Comparison of ENCODE assay signal across 8 cellular contexts in genomic region chr1:90850925-90851710, GRCh38.
A peak's percentile ranks its signal among the peaks of the same experiment; 100 is the strongest.
DNase-seq lines count a peak whose midpoint lies in the region; ATAC-seq and TF ChIP-seq lines count a peak whose summit lies in the region.

No MANE protein-coding gene starts in this region.

- H3K27ac ChIP-seq in 22Rv1 (no peak overlapping the region), lower lobe of right lung (peak overlapping the region; percentile 46)

- ATAC-seq in GM18511 (IDR thresholded peaks at IDR 0.05; ENCODE audit: unreplicated experiment) = peak; percentile 97
- ATAC-seq in HG03039 (IDR thresholded peaks at IDR 0.05; ENCODE audit: unreplicated experiment) = peak; percentile 98
- ATAC-seq in lower lobe of right lung = peak; percentile 99

- H3K4me3 ChIP-seq in lower lobe of right lung = peak overlapping the region; percentile 96

- no peaks in the 10 kb centered on the region for H3K36me3 Mint-ChIP-seq in activated CD4-positive, alpha-beta T cell treated with anti-CD3 and anti-CD28 coated beads, Interleukin-2, amount 10 ng/mL, durations not matched to agents 24 days and 14 days (ENCODE audit: low read depth)

- DNase-seq in NCI-H2171 (lab: John Stamatoyannopoulos, UW) (peak; percentile 86), dermis microvascular lymphatic vessel endothelial cell (ENCODE audit: low read depth in 2 of 2) (peak; percentile 7 to 68), lower lobe of right lung (peak; percentile 86)
- DNase-seq in activated CD4-positive, alpha-beta T cell treated with anti-CD3 and anti-CD28 coated beads, Interleukin-2, amount 10 ng/mL, durations not matched to agents 24 days and 14 days = peak; percentile 91
- peak; percentile 64 to 75 for DNase-seq in stimulated activated CD4-positive, alpha-beta T cell treated with anti-CD3 and anti-CD28 coated beads, Interleukin-4, amount 100 ng/mL, for 48 hours (ENCODE audit: low read depth in 2 of 2)

- H3K27me3 Mint-ChIP-seq in activated CD4-positive, alpha-beta T cell treated with anti-CD3 and anti-CD28 coated beads, Interleukin-2, amount 10 ng/mL, durations not matched to agents 24 days and 14 days = peaks cover 68% of the 10 kb centered on the region

- no peaks in the 10 kb centered on the region for H3K9me3 ChIP-seq in lower lobe of right lung

- TF ChIP-seq CTCF in 22Rv1 (IDR thresholded peaks at IDR 0.05) = peak; percentile 89
- TF ChIP-seq CTCF in lower lobe of right lung (IDR thresholded peaks at IDR 0.05) = peak; percentile 85

- intact Hi-C loops in activated CD4-positive, alpha-beta T cell treated with anti-CD3 and anti-CD28 coated beads, Interleukin-2, amount 10 ng/mL, durations not matched to agents 24 days and 14 days (cut with micrococcal nuclease) = loop anchor here (1.0 kb wide), 1 partner anchor 171 kb away; the partner anchor contains the start of gene ZNF644
- intact Hi-C loops in lower lobe of right lung (cut with DNase I) = no loop called here

- H3K27ac Mint-ChIP-seq in activated CD4-positive, alpha-beta T cell treated with anti-CD3 and anti-CD28 coated beads, Interleukin-2, amount 10 ng/mL, durations not matched to agents 24 days and 14 days = no peak overlapping the region

- peaks cover 15% of the 10 kb centered on the region for H3K4me1 ChIP-seq in lower lobe of right lung

- H3K36me3 ChIP-seq in lower lobe of right lung = no peaks in the 10 kb centered on the region

- H3K4me1 Mint-ChIP-seq in activated CD4-positive, alpha-beta T cell treated with anti-CD3 and anti-CD28 coated beads, Interleukin-2, amount 10 ng/mL, durations not matched to agents 24 days and 14 days = peaks cover 12% of the 10 kb centered on the region

- peak overlapping the region; percentile 77 for H3K4me3 Mint-ChIP-seq in activated CD4-positive, alpha-beta T cell treated with anti-CD3 and anti-CD28 coated beads, Interleukin-2, amount 10 ng/mL, durations not matched to agents 24 days and 14 days

- no peaks in the 10 kb centered on the region for H3K27me3 ChIP-seq in lower lobe of right lung (ENCODE audit: low read depth)

- H3K9me3 Mint-ChIP-seq in activated CD4-positive, alpha-beta T cell treated with anti-CD3 and anti-CD28 coated beads, Interleukin-2, amount 10 ng/mL, durations not matched to agents 24 days and 14 days = no peaks in the 10 kb centered on the region

Comparison
In these comparisons a context has a peak if more than half of its experiments do, and no peak if none do; other contexts are left out.
1. DNase-seq: peak in every context shown above with its lines; median percentile 91 in activated CD4-positive, alpha-beta T cell treated with anti-CD3 and anti-CD28 coated beads, Interleukin-2, amount 10 ng/mL, durations not matched to agents 24 days and 14 days; 86 in NCI-H2171; 86 in lower lobe of right lung; 70 in stimulated activated CD4-positive, alpha-beta T cell treated with anti-CD3 and anti-CD28 coated beads, Interleukin-4, amount 100 ng/mL, for 48 hours; 38 in dermis microvascular lymphatic vessel endothelial cell.